1 cellular context compared by ENCODE assay signal in genomic region chr7:141551080-141551772, GRCh38.
A peak's percentile ranks its signal among the peaks of the same experiment; 100 is the strongest.
TF ChIP-seq lines count a peak whose summit lies in the region.

AGK (plus strand) TSS chr7:141551410; CDS start chr7:141555467, 4,057 bp downstream.

TF ChIP-seq in HepG2, 621 proteins besides CTCF, POLR2A, EP300 and RAD21 (continued from another document and continues in another):
- TF ChIP-seq DMAP1 (CRISPR knock-in tag; IDR thresholded peaks at IDR 0.05) (peak; percentile 80), KLF11 (CRISPR knock-in tag; IDR thresholded peaks at IDR 0.05) (no peak), ZNF121 (CRISPR knock-in tag; IDR thresholded peaks at IDR 0.05) (peak; percentile 45; the same call in 1 of the 2 replicates), FOXO4 (CRISPR knock-in tag; conservative IDR thresholded peaks at IDR 0.05) (no peak), ZMYM3 (CRISPR knock-in tag; IDR thresholded peaks at IDR 0.05) (peak; percentile 29; the same call in 1 of the 2 replicates), ZNF530 (CRISPR knock-in tag; IDR thresholded peaks at IDR 0.05; ENCODE audit: low read depth) (no peak), GATAD2A (CRISPR knock-in tag; IDR thresholded peaks at IDR 0.05) (0 out of 2 replicates have a peak, but pooled peaks have one; percentile 27), ZNF280D (CRISPR knock-in tag; IDR thresholded peaks at IDR 0.05) (no peak), ZGPAT (CRISPR knock-in tag; IDR thresholded peaks at IDR 0.05) (peak; percentile 87), MTERF4 (CRISPR knock-in tag; IDR thresholded peaks at IDR 0.05) (peak; percentile 88), TGIF2 (CRISPR knock-in tag; IDR thresholded peaks at IDR 0.05) (no peak), POGK (CRISPR knock-in tag; conservative IDR thresholded peaks at IDR 0.05) (peak; percentile 88), ZNF576 (CRISPR knock-in tag; IDR thresholded peaks at IDR 0.05) (no peak), DZIP1 (CRISPR knock-in tag; IDR thresholded peaks at IDR 0.05) (no peak), ZNF550 (CRISPR knock-in tag; IDR thresholded peaks at IDR 0.05; ENCODE audit: borderline replicate concordance) (no peak), AKAP8 (CRISPR knock-in tag; IDR thresholded peaks at IDR 0.05) (no peak), ZXDC (CRISPR knock-in tag; IDR thresholded peaks at IDR 0.05) (peak; percentile 90), ZNF143 (CRISPR knock-in tag; IDR thresholded peaks at IDR 0.05) (peak; percentile 56; the same call in 1 of the 2 replicates), DMTF1 (CRISPR knock-in tag; IDR thresholded peaks at IDR 0.05) (no peak), CSRNP2 (CRISPR knock-in tag; conservative IDR thresholded peaks at IDR 0.05; ENCODE audit: low read depth) (no peak; the same call in 1 of the 2 replicates), PAWR (CRISPR knock-in tag; IDR thresholded peaks at IDR 0.05; ENCODE audit: borderline replicate concordance) (no peak), ZFP36L2 (CRISPR knock-in tag; IDR thresholded peaks at IDR 0.05) (no peak), ZNF629 (CRISPR knock-in tag; conservative IDR thresholded peaks at IDR 0.05) (peak; percentile 34; the same call in 1 of the 2 replicates), ZNF800 (CRISPR knock-in tag; IDR thresholded peaks at IDR 0.05) (no peak; the same call in 1 of the 2 replicates), SP2 (CRISPR knock-in tag; IDR thresholded peaks at IDR 0.05) (peak; percentile 51), ZFP1 (CRISPR knock-in tag; IDR thresholded peaks at IDR 0.05) (no peak), ZBTB33 (CRISPR knock-in tag; IDR thresholded peaks at IDR 0.05) (no peak)
